ENCODE assay signal across 8 cellular contexts in the genomic region with DNA sequence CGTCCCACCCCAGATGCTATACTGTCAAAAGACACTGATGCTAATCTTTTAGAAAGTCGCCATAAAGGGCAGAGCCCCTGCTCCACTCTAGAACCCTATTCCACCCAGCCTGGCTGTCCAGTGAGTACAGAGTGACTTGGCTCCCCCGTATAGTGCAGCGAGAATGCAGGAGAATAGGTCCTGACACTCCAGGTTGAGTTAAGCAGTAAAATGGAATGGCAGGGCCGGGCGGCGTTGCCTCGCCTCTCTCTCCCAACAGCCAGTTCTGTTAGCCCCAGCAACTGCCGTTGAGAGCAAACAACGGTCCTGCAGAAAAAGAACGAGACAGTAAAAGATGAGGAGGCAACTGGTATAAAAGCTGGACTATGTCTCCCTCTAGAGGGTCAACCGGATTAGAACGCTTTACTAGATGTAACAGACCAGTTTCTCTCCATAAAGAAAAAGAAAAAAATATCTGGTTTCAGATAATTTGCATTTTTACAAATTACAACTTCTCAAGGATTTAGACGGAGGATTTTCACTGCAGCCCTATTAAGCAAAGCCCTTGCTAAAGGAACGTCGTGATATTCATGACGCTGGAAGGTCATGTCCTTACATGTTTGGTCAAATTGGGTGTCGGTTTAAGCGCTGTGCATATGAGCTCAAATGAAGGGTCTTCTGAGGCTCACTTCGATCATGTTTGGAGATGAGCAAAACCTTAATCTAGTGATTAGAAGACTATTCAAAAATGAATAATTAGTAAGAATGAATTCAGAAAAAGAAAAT.
DNase-seq lines count a peak whose midpoint lies in the region; ATAC-seq and TF ChIP-seq lines count a peak whose summit lies in the region.

No MANE protein-coding gene starts in this region.

- H3K36me3 Mint-ChIP-seq in Calu3 (ENCODE audit: insufficient read depth, unreplicated experiment) (peaks cover 18% of the 10 kb centered on the region), endodermal cell (ENCODE audit: low read depth) (no peaks in the 10 kb centered on the region)

- peak overlapping the region; percentile 72 for H3K4me3 Mint-ChIP-seq in Calu3 (ENCODE audit: low read depth, unreplicated experiment)
- peak overlapping the region; percentile 62 for H3K4me3 Mint-ChIP-seq in endodermal cell

- DNase-seq in Calu3 (peak; percentile 75), NCI-H526 (lab: John Stamatoyannopoulos, UW) (peak; percentile 79 to 87), endodermal cell (peak; percentile 90)
- peak; percentile 38 to 39 for DNase-seq in activated CD4-positive, alpha-beta T cell treated with anti-CD3 and anti-CD28 coated beads, Interleukin-2, amount 50 U/mL, for 48 hours
- DNase-seq in stimulated activated naive CD4-positive, alpha-beta T cell treated with Interleukin-2 at 50 U/mL for 16 hours (lab: John Stamatoyannopoulos, UW), result peak; percentile 7

- intact Hi-C loops in Calu3 (cut with micrococcal nuclease; ENCODE audit: unreplicated experiment), result loop anchor here (2.0 to 10.0 kb wide), 6 partner anchors 64 to 1698 kb away; no protein-coding TSS in a partner anchor

- no peaks in the 10 kb centered on the region for H3K36me3 ChIP-seq in endodermal cell (ENCODE audit: control insufficient read depth, insufficient read depth, low read length)
- no peaks in the 10 kb centered on the region for H3K36me3 ChIP-seq in mesodermal cell (ENCODE audit: control insufficient read depth, insufficient read depth, low read length)

- peaks cover 12% of the 10 kb centered on the region for H3K9me3 ChIP-seq in endodermal cell (ENCODE audit: control insufficient read depth, low read length)
- no peaks in the 10 kb centered on the region for H3K9me3 ChIP-seq in mesodermal cell (ENCODE audit: control insufficient read depth, low read length)

- H3K9me3 Mint-ChIP-seq in Calu3 (ENCODE audit: low read depth, unreplicated experiment) (no peaks in the 10 kb centered on the region), endodermal cell (peaks cover 25% of the 10 kb centered on the region)

- H3K4me3 ChIP-seq in endodermal cell (ENCODE audit: low read length) (peak overlapping the region; percentile 77), mesodermal cell (ENCODE audit: extremely low read depth, insufficient read depth, low read length, poor library complexity, severe bottlenecking) (peak overlapping the region; percentile 34)

- no TSS peak for BruUV-seq in Calu3 (replicated peaks; lab: Mats Ljungman, UMichigan)

- peaks cover 3% of the 10 kb centered on the region for H3K4me1 ChIP-seq in endodermal cell (ENCODE audit: control insufficient read depth, insufficient read depth, low read length)
- peaks cover 5% of the 10 kb centered on the region for H3K4me1 ChIP-seq in mesodermal cell (ENCODE audit: control insufficient read depth, insufficient read depth, low read length, poor library complexity, severe bottlenecking)

- peaks cover 23% of the 10 kb centered on the region for H3K27me3 Mint-ChIP-seq in Calu3 (ENCODE audit: unreplicated experiment)
- H3K27me3 Mint-ChIP-seq in endodermal cell (ENCODE audit: insufficient read depth), result peaks cover 57% of the 10 kb centered on the region

- peaks cover 58% of the 10 kb centered on the region for H3K27me3 ChIP-seq in endodermal cell (ENCODE audit: control insufficient read depth, insufficient read depth, low read length, poor library complexity, severe bottlenecking)

- H3K27ac ChIP-seq in endodermal cell (ENCODE audit: low read depth, low read length) (no peak overlapping the region), mesodermal cell (ENCODE audit: low read depth, low read length, severe bottlenecking) (no peak overlapping the region)

- H3K9ac ChIP-seq in endodermal cell (ENCODE audit: extremely low read depth, low read length, poor library complexity, severe bottlenecking), result no peak overlapping the region

- peaks cover 9% of the 10 kb centered on the region for H3K4me1 Mint-ChIP-seq in Calu3 (ENCODE audit: low read depth, unreplicated experiment)
- H3K4me1 Mint-ChIP-seq in endodermal cell, result peaks cover 17% of the 10 kb centered on the region

- H3K27ac Mint-ChIP-seq in Calu3 (ENCODE audit: unreplicated experiment) (no peak overlapping the region), endodermal cell (no peak overlapping the region)

- CTCF ChIA-PET in Calu3 (lab: Charles Lee), result interaction anchor here (0.7 kb wide), 1 partner anchor 335 kb away, joined by 3 read pairs; no protein-coding TSS in a partner anchor

- ATAC-seq in GM19468 (IDR thresholded peaks at IDR 0.05; ENCODE audit: extremely low read depth, unreplicated experiment) (peak; percentile 82), HG03571 (IDR thresholded peaks at IDR 0.05; ENCODE audit: unreplicated experiment) (peak; percentile 84)

- TF ChIP-seq CTCF in Calu3 (IDR thresholded peaks at IDR 0.05; ENCODE audit: unreplicated experiment) (no peak), endodermal cell (conservative IDR thresholded peaks at IDR 0.05) (peak; percentile 90)

- WGBS in endodermal cell (ENCODE audit: insufficient coverage in 1 of 2, insufficient read length in 1 of 2), 2 experiments, result 15 to 20% methylated on average over 14 to 20 of the region's 20 CpGs
- 15 to 38% methylated on average over 7 to 15 of the region's 20 CpGs for WGBS in mesodermal cell (ENCODE audit: insufficient coverage in 2 of 2), 2 experiments

Comparison
In these comparisons a context has a peak if more than half of its experiments do, and no peak if none do; other contexts are left out.
1. DNase-seq: peak in every context shown above with its lines; median percentile 90 in endodermal cell; 83 in NCI-H526; 75 in Calu3; 38 in activated CD4-positive, alpha-beta T cell treated with anti-CD3 and anti-CD28 coated beads, Interleukin-2, amount 50 U/mL, for 48 hours; 7 in stimulated activated naive CD4-positive, alpha-beta T cell treated with Interleukin-2 at 50 U/mL for 16 hours.